In the genomic region with DNA sequence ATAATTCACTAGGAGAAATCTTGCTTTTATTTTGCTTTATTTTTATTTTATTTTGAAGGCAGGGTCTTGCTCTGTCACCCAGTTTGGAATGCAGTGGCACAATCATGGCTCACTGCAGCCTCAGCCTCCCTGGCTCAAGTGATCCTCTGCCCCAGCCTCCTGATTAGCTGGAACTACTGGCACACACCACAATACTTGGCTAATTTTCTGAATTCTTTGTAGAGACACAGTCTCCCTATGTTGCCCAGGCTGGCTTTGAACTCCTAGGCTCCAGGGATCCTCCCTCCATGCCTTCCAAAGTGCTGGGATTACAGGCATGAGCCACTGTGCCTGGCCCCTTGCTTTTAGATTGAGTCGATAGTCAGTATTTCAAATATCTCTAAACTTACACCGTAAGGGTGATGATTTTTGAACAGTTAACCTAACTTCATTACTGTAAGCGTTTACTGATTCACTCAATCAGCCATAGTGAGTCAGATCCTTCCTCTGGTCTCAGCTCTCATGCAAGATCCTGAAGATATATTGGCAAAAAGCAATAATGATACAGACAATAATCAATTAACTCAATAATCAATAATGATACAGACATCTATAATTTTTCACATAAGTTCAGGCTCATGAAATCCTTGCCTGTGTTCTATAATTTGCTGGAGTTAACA, we compare ENCODE assay signal across 14 cellular contexts.
DNase-seq lines count a peak whose midpoint lies in the region; ATAC-seq and TF ChIP-seq lines count a peak whose summit lies in the region.
"Had no signal": no experiment of that assay in that cellular context is flagged by ENCODE, and none has a peak within 500 bp of the region (broad histone marks: within the 10 kb centered on the region; RNA-seq: fewer than 3 reads in every experiment).

No MANE protein-coding gene starts in this region.

- no peaks in the 10 kb centered on the region for H3K79me1 ChIP-seq in neuronal stem cell (ENCODE audit: low read depth, low read length)

- no peak overlapping the region; the same call in 1 of the 2 replicates for H3K4me3 ChIP-seq in SK-N-MC
- H3K4me3 ChIP-seq in fibroblast of mammary gland (ENCODE audit: control insufficient read depth, low read depth, low read length), result no peak overlapping the region
- no peak overlapping the region for H3K4me3 ChIP-seq in neuronal stem cell (ENCODE audit: low read length in 2 of 2)
- H3K4me3 ChIP-seq: body of pancreas had no signal

- H3K4me1 Mint-ChIP-seq in activated T-helper 2 cell treated with anti-CD3 and anti-CD28 coated beads, Interferon-gamma antibody, Interleukin-2, Interleukin-4, amounts not matched to agents 10 μg/mL and 5 μg/mL and 100 μg/mL, durations not matched to agents 14 hours and 24 hours and 36 hours (ENCODE audit: low read depth), result peaks cover 18% of the 10 kb centered on the region

- H2BK5ac ChIP-seq in neuronal stem cell (ENCODE audit: low read length), result no peak overlapping the region

- no peak overlapping the region for H4K91ac ChIP-seq in neuronal stem cell (ENCODE audit: low read depth, low read length, poor library complexity)

- no CpG with 5 or more reads among the region's 3 CpGs for WGBS in neuronal stem cell (ENCODE audit: extremely low coverage in 2 of 2, insufficient read length in 2 of 2, insufficient replicate concordance in 1 of 2), 2 donors

- H3K27ac Mint-ChIP-seq in activated T-helper 2 cell treated with anti-CD3 and anti-CD28 coated beads, Interferon-gamma antibody, Interleukin-2, Interleukin-4, amounts not matched to agents 10 μg/mL and 5 μg/mL and 100 μg/mL, durations not matched to agents 14 hours and 24 hours and 36 hours, result no peak overlapping the region
- H3K27ac Mint-ChIP-seq: stimulated activated naive CD8-positive, alpha-beta T cell treated with anti-CD3 and anti-CD28 coated beads, Interleukin-15, amount 100 ng/mL, for 72 hours had no signal

- H3K4ac ChIP-seq in neuronal stem cell (ENCODE audit: low read length), result no peak overlapping the region

- H2BK12ac ChIP-seq in neuronal stem cell (ENCODE audit: low read length), result no peak overlapping the region

- H3K9me3 ChIP-seq in SK-N-MC (ENCODE audit: low read depth, low read length), result no peaks in the 10 kb centered on the region
- H3K9me3 ChIP-seq in neuronal stem cell (replicated peaks in 1 of 2; ENCODE audit: control insufficient read depth in 2 of 2, insufficient read depth in 1 of 2, low read depth in 1 of 2, low read length in 2 of 2), result no peaks in the 10 kb centered on the region
- H3K9me3 ChIP-seq: body of pancreas had no signal

- peaks cover 18% of the 10 kb centered on the region for H3K27me3 Mint-ChIP-seq in activated T-helper 2 cell treated with anti-CD3 and anti-CD28 coated beads, Interferon-gamma antibody, Interleukin-2, Interleukin-4, amounts not matched to agents 10 μg/mL and 5 μg/mL and 100 μg/mL, durations not matched to agents 14 hours and 24 hours and 36 hours (ENCODE audit: low read depth)

- DNase-seq in GM03348 (ENCODE audit: low spot score) (peak; percentile 25), SK-N-MC (ENCODE audit: low read depth, low spot score) (no peak), fibroblast of mammary gland (ENCODE audit: low read depth) (peak; percentile 78), sciatic nerve (ENCODE audit: low spot score) (no peak), NCI-H2081 treated with DMSO at 0.1 percent for 48 hours (lab: John Stamatoyannopoulos, UW) (no peak), AG08396 (ENCODE audit: low spot score) (no peak), neuronal stem cell (ENCODE audit: low spot score) (no peak)
- DNase-seq in activated T-helper 2 cell treated with anti-CD3 and anti-CD28 coated beads, Interferon-gamma antibody, Interleukin-2, Interleukin-4, amounts not matched to agents 10 μg/mL and 5 μg/mL and 100 μg/mL, durations not matched to agents 14 hours and 24 hours and 36 hours (ENCODE audit: low spot score), result no peak
- DNase-seq: activated CD4-positive, alpha-beta T cell treated with anti-CD3 and anti-CD28 coated beads for 1 hour; activated T-cell treated with anti-CD3 and anti-CD28 coated beads, Interleukin-2, amount 50 U/mL, for 4 hours; body of pancreas; NCI-H2029 treated with DMSO at 0.1 percent for 48 hours; stimulated activated naive CD8-positive, alpha-beta T cell treated with anti-CD3 and anti-CD28 coated beads, Interleukin-15, amount 100 ng/mL, for 72 hours had no signal

- H3K4me1 ChIP-seq in neuronal stem cell (ENCODE audit: control insufficient read depth in 2 of 2, insufficient read depth in 1 of 2, low read depth in 1 of 2, low read length in 2 of 2), result peaks cover 0 to 2% of the 10 kb centered on the region in 2 donors

- peak; percentile 20 for ATAC-seq in sciatic nerve

- no peak for TF ChIP-seq CTCF in fibroblast of mammary gland (conservative IDR thresholded peaks at IDR 0.05; ENCODE audit: control insufficient read depth, insufficient read depth, low read depth, low read length)

- intact Hi-C loops in sciatic nerve (cut with DNase I), result no loop called here
- intact Hi-C loops in activated T-helper 2 cell treated with anti-CD3 and anti-CD28 coated beads, Interferon-gamma antibody, Interleukin-2, Interleukin-4, amounts not matched to agents 10 μg/mL and 5 μg/mL and 100 μg/mL, durations not matched to agents 14 hours and 24 hours and 36 hours (cut with micrococcal nuclease), result loop anchor here (1.0 kb wide), 1 partner anchor 18 kb away; no protein-coding TSS in a partner anchor

- H3K23ac ChIP-seq in neuronal stem cell (ENCODE audit: low read depth, low read length, poor library complexity), result no peak overlapping the region

- no peak overlapping the region for H2BK120ac ChIP-seq in neuronal stem cell (ENCODE audit: low read depth, low read length)

- no peaks in the 10 kb centered on the region for H3K9me3 Mint-ChIP-seq in activated T-helper 2 cell treated with anti-CD3 and anti-CD28 coated beads, Interferon-gamma antibody, Interleukin-2, Interleukin-4, amounts not matched to agents 10 μg/mL and 5 μg/mL and 100 μg/mL, durations not matched to agents 14 hours and 24 hours and 36 hours
- H3K9me3 Mint-ChIP-seq: activated T-cell treated with anti-CD3 and anti-CD28 coated beads, Interleukin-2, amount 50 U/mL, for 4 hours had no signal

- no peaks in the 10 kb centered on the region for H3K27me3 ChIP-seq in neuronal stem cell (ENCODE audit: control insufficient read depth in 3 of 3, insufficient read depth in 3 of 3, low read depth in 1 of 3, low read length in 3 of 3)
- H3K27me3 ChIP-seq: body of pancreas had no signal

- no peak overlapping the region for H2AFZ ChIP-seq in neuronal stem cell (ENCODE audit: low read length)

- H3K18ac ChIP-seq in neuronal stem cell (ENCODE audit: low read length), result no peak overlapping the region

- H3K36me3 Mint-ChIP-seq in activated T-helper 2 cell treated with anti-CD3 and anti-CD28 coated beads, Interferon-gamma antibody, Interleukin-2, Interleukin-4, amounts not matched to agents 10 μg/mL and 5 μg/mL and 100 μg/mL, durations not matched to agents 14 hours and 24 hours and 36 hours (ENCODE audit: low read depth), result no peaks in the 10 kb centered on the region

- H3K4me2 ChIP-seq in neuronal stem cell (ENCODE audit: insufficient read depth, low read length, poor library complexity, severe bottlenecking), result no peak overlapping the region

- H4K8ac ChIP-seq in neuronal stem cell (ENCODE audit: low read depth, low read length), result no peak overlapping the region

- H3K27ac ChIP-seq in SK-N-MC (peak overlapping the region; percentile 92), neuronal stem cell (replicated peaks; ENCODE audit: low read length) (no peak overlapping the region)
- H3K27ac ChIP-seq: C4-2B had no signal

- no peak overlapping the region for H3K4me3 Mint-ChIP-seq in activated T-helper 2 cell treated with anti-CD3 and anti-CD28 coated beads, Interferon-gamma antibody, Interleukin-2, Interleukin-4, amounts not matched to agents 10 μg/mL and 5 μg/mL and 100 μg/mL, durations not matched to agents 14 hours and 24 hours and 36 hours (ENCODE audit: low read depth)
- H3K4me3 Mint-ChIP-seq: activated T-cell treated with anti-CD3 and anti-CD28 coated beads, Interleukin-2, amount 50 U/mL, for 4 hours; stimulated activated naive CD8-positive, alpha-beta T cell treated with anti-CD3 and anti-CD28 coated beads, Interleukin-15, amount 100 ng/mL, for 72 hours had no signal

- no peak overlapping the region for H2AK5ac ChIP-seq in neuronal stem cell (ENCODE audit: low read depth, low read length)

- H3K14ac ChIP-seq in neuronal stem cell (ENCODE audit: low read length), result no peak overlapping the region

- H3K9ac ChIP-seq in SK-N-MC (ENCODE audit: insufficient read length), result no peak overlapping the region
- no peak overlapping the region for H3K9ac ChIP-seq in neuronal stem cell (ENCODE audit: low read depth, low read length, poor library complexity)

- H3K36me3 ChIP-seq in SK-N-MC (ENCODE audit: insufficient read depth, low read length) (no peaks in the 10 kb centered on the region), neuronal stem cell (replicated peaks in 1 of 2; ENCODE audit: control insufficient read depth in 2 of 2, insufficient read depth in 2 of 2, low read length in 2 of 2) (no peaks in the 10 kb centered on the region)

- H2BK15ac ChIP-seq in neuronal stem cell (ENCODE audit: low read length), result no peak overlapping the region

Comparison
In these comparisons a context has a peak if more than half of its experiments do, and no peak if none do; other contexts are left out.
1. DNase-seq: peak in GM03348 (single experiment) and fibroblast of mammary gland (single experiment); none in SK-N-MC (single experiment), sciatic nerve (single experiment), NCI-H2081 treated with DMSO at 0.1 percent for 48 hours (single experiment), activated T-helper 2 cell treated with anti-CD3 and anti-CD28 coated beads, Interferon-gamma antibody, Interleukin-2, Interleukin-4, amounts not matched to agents 10 μg/mL and 5 μg/mL and 100 μg/mL, durations not matched to agents 14 hours and 24 hours and 36 hours (single experiment), AG08396 (single experiment) and neuronal stem cell (single experiment).